8 cellular contexts compared by ENCODE assay signal in genomic region chrX:48509245-48509590, GRCh38. TPM values are rescaled to one million over a fixed set of nuclear protein-coding genes. Genes with fewer than 3 reads are reported as not detected.
DNase-seq lines count a peak whose midpoint lies in the region; ATAC-seq and TF ChIP-seq lines count a peak whose summit lies in the region.

No MANE protein-coding gene starts in this region.

- WGBS in heart left ventricle, 4 donors: 2 to 33% (median 15%) methylated on average over 10 to 16 of the region's 16 CpGs

- intact Hi-C loops in heart left ventricle (cut with DNase I): loop anchor here in 2 of 10 donors (5.0 to 10.0 kb wide), 2 partner anchors 424 to 427 kb away; no protein-coding TSS in a partner anchor

- peak; percentile 7 for DNase-seq in stimulated activated CD4-positive, alpha-beta T cell treated with anti-CD3 and anti-CD28 coated beads, Interleukin-15, amount 100 ng/mL, for 24 hours
- DNase-seq in stimulated activated CD4-positive, alpha-beta T cell treated with anti-CD3 and anti-CD28 coated beads, Interleukin-12 subunit alpha, Interleukin-12 subunit beta, amount 100 ng/mL, for 4 hours: no peak
- no peak for DNase-seq in heart left ventricle
- no peak for DNase-seq in D341Med (ENCODE audit: low spot score)
- no peak for DNase-seq in activated CD4-positive, alpha-beta T cell treated with anti-CD3 and anti-CD28 coated beads, Interleukin-2, amount 50 U/mL, for 4 hours

- TF ChIP-seq POLR2A in heart left ventricle (IDR thresholded peaks at IDR 0.05): no peak

- H3K27ac ChIP-seq in heart left ventricle: peak overlapping the region in 10 of 12 donors; percentile 50 to 86 (median 80)
- peak overlapping the region; percentile 76 for H3K27ac ChIP-seq in skeletal muscle tissue (ENCODE audit: low read depth, low read length)

- H3K27me3 ChIP-seq in heart left ventricle (no peaks in the 10 kb centered on the region), skeletal muscle tissue (ENCODE audit: control insufficient read depth in 3 of 3, insufficient read depth in 3 of 3, low read length in 3 of 3) (no peaks in the 10 kb centered on the region)

- H3K4me3 ChIP-seq in WI38 (ENCODE audit: low read depth, low read length): peak overlapping the region; percentile 71
- peak overlapping the region; percentile 31 to 97 (median 76) for H3K4me3 ChIP-seq in heart left ventricle
- H3K4me3 ChIP-seq in skeletal muscle tissue (ENCODE audit: low read length in 3 of 3): peak overlapping the region; percentile 70 to 82 (median 76)

- no peaks in the 10 kb centered on the region for H3K9me3 ChIP-seq in heart left ventricle
- H3K9me3 ChIP-seq in skeletal muscle tissue (ENCODE audit: control insufficient read depth in 3 of 3, low read length in 3 of 3): no peaks in the 10 kb centered on the region

- H3K4me1 ChIP-seq in heart left ventricle (peaks cover 0 to 10% (median 3%) of the 10 kb centered on the region in 12 donors), skeletal muscle tissue (ENCODE audit: control insufficient read depth in 3 of 3, insufficient read depth in 3 of 3, low read length in 3 of 3) (peaks cover 6 to 16% (median 6%) of the 10 kb centered on the region in 3 donors)

- H3K36me3 ChIP-seq in heart left ventricle (peaks cover 0 to 4% (median 0%) of the 10 kb centered on the region in 9 donors), skeletal muscle tissue (ENCODE audit: control insufficient read depth in 3 of 3, insufficient read depth in 3 of 3, low read length in 3 of 3) (peaks cover 0 to 5% (median 0%) of the 10 kb centered on the region in 3 donors)

- H3K9ac ChIP-seq in skeletal muscle tissue (ENCODE audit: low read depth in 1 of 3, low read length in 3 of 3): peak overlapping the region; percentile 76 to 85 (median 84)

- ATAC-seq in heart left ventricle: peak in 2 of 4 donors; percentile 3 to 7
- ATAC-seq in HG03097 (IDR thresholded peaks at IDR 0.05; ENCODE audit: low FRiP score, unreplicated experiment): no peak

- no peak for TF ChIP-seq CTCF in WI38 (IDR thresholded peaks at IDR 0.05; ENCODE audit: low read depth, low read length)
- no peak for TF ChIP-seq CTCF in heart left ventricle (IDR thresholded peaks at IDR 0.05)

RNA-seq across cellular contexts. Expression of gene PORCN, which starts 0.4 kb away (rescaled TPM):
- total RNA-seq in heart left ventricle (10 to 100 TPM in 8 of 9 donors, 1 to 10 TPM in 1; 9.6 to 35.7 (median 17.3) TPM), skeletal muscle tissue (1.0 TPM)
- polyA plus RNA-seq in heart left ventricle: 10 to 100 TPM; 10.5 to 37.3 TPM

RNA-seq across cellular contexts. Expression of gene EBP, which starts 12.4 kb away (rescaled TPM):
- total RNA-seq in heart left ventricle (10 to 100 TPM; 37.1 to 72.5 (median 55.3) TPM), skeletal muscle tissue (21.4 TPM)
- polyA plus RNA-seq in heart left ventricle: 100 to 1,000 TPM in 1 of 2 donors, 10 to 100 TPM in 1; 93.8 to 118 TPM

RNA-seq across cellular contexts. Expression of gene TBC1D25, which starts 30.3 kb away (rescaled TPM):
- total RNA-seq in heart left ventricle: 10 to 100 TPM; 13.4 to 21.6 (median 16.8) TPM
- 10 to 100 TPM in 1 of 2 donors, 1 to 10 TPM in 1; 5.2 to 23.7 TPM for polyA plus RNA-seq in heart left ventricle
- 2.1 TPM for total RNA-seq in skeletal muscle tissue

RNA-seq across cellular contexts. Expression of gene FTSJ1, which starts 33.2 kb away (rescaled TPM):
- 10 to 100 TPM; 13.6 to 34.3 (median 18.1) TPM for total RNA-seq in heart left ventricle
- polyA plus RNA-seq in heart left ventricle: 10 to 100 TPM; 15.2 to 62.4 TPM
- 20.9 TPM for total RNA-seq in skeletal muscle tissue

RNA-seq across cellular contexts. Expression of gene SLC38A5, which starts 39.2 kb away (rescaled TPM):
- total RNA-seq in heart left ventricle (1 to 10 TPM in 8 of 9 donors, under 1 TPM in 1; 0.52 to 6.1 (median 1.7) TPM), skeletal muscle tissue (6.3 TPM)
- 10 to 100 TPM in 1 of 2 donors, 1 to 10 TPM in 1; 2.0 to 22.3 TPM for polyA plus RNA-seq in heart left ventricle
